In the genomic region with DNA sequence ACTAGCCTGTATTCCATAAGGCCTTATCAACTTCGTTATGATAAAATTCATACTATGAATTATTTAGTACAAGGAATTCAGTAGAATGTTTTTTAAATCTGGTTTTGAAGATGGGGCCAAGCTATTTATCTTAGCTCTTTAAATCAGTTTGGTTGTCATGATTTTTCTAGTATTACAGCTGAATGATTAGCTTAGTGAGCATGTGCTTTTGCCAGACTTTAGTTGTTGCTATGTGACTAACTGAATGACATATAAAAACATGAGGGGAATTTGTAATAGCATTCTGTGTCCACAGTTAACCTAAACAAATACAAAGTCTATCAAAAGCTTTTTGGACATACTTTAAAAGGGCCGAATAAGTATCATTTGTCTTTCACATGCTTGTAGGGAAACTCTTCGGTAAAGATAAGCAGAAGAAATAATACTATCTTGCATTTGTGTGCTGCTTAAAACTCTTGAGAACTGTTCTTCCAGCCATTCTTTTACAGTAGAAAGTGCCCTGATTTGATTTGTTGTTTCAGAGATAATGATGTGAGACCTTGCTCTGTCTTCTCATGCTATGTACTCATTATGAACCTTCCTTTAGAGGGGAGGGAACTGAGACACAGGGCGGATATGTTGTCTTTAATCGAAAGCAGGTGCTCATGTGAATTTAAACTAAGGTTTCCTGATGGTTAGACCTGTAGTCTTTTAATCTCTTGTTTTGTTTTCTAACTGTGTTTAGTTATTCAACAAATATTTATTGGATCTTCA, we compare ENCODE assay signal across 8 cellular contexts. TPM values are rescaled to one million over a fixed set of nuclear protein-coding genes. Genes with fewer than 3 reads are reported as not detected.
A peak's percentile ranks its signal among the peaks of the same experiment; 100 is the strongest.
DNase-seq lines count a peak whose midpoint lies in the region; ATAC-seq and TF ChIP-seq lines count a peak whose summit lies in the region.

No MANE protein-coding gene starts in this region.

- ATAC-seq in GM21737 (IDR thresholded peaks at IDR 0.05; ENCODE audit: unreplicated experiment), result peak; percentile 63

- POLR2A ChIA-PET in GM10248 (lab: Yijun Ruan, JAX), result no interaction called here

- DNase-seq in GM10248 (ENCODE audit: extremely low spot score), result peak; percentile 16
- peak; percentile 23 for DNase-seq in NCI-H226
- DNase-seq in fibroblast of villous mesenchyme (ENCODE audit: low read depth), result peak; percentile 40
- DNase-seq in putamen (ENCODE audit: low spot score), result no peak
- DNase-seq in hypothalamus (lab: John Stamatoyannopoulos, UW), result no peak
- DNase-seq in mucosa of gallbladder (ENCODE audit: low spot score), result no peak
- no peak for DNase-seq in NCI-H1092 (lab: John Stamatoyannopoulos, UW)

- CTCF ChIA-PET in GM10248 (lab: Yijun Ruan, JAX), result interaction anchor here (0.9 to 1.6 kb wide), 4 partner anchors 9 to 17 kb away, joined by 3 to 4 read pairs (median 4); no protein-coding TSS in a partner anchor

- TF ChIP-seq CTCF in GM10248 (IDR thresholded peaks at IDR 0.05; ENCODE audit: control extremely low read depth, extremely low read depth, low read depth, missing control alignments) (no peak), fibroblast of villous mesenchyme (IDR thresholded peaks at IDR 0.05; ENCODE audit: insufficient read depth, low read depth, low read length) (no peak)

- H3K4me3 ChIP-seq in fibroblast of villous mesenchyme (ENCODE audit: low read depth, low read length), result no peak overlapping the region

RNA-seq across cellular contexts. Expression of a gene that starts 18.8 kb away (rescaled TPM):
- 183 and 366 TPM in 2 replicates for total RNA-seq in fibroblast of villous mesenchyme
- 73.8 TPM for total RNA-seq in mucosa of gallbladder

Comparison
In these comparisons a context has a peak if more than half of its experiments do, and no peak if none do; other contexts are left out.
1. DNase-seq: peak in GM10248 (single experiment), NCI-H226 (single experiment) and fibroblast of villous mesenchyme (single experiment); none in putamen (single experiment), hypothalamus (0 of 51), mucosa of gallbladder (single experiment) and NCI-H1092 (single experiment).